ENCODE assay signal across 9 cellular contexts in the genomic region with DNA sequence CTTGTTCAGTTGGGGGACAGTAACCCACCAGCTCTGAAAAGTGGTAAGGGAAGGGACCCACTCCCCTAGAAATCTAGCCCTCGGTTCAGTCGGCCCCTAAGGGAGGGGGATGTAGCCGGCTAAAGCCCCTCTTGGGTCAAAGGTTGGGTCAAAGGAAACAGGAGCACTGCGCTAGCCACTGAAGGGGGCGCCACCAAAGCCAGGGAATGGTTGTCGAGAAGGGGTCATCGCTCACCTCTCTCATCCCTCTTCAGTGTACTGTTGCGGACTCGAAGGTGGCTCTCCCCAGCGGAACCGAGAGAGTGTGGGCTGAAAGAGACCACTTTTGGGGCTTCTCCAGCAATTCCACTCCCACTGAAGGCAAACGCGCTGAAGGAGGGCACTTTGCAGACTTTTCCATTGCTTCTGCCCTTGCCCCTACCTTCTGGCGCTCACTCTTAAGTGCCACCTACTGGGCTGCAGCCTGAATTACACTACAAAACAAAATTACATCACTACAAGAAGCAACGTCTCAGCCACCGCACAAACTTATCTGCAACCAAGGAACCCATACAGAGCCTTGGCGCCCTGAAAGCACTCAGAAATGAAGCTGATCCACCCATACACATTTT.
A peak's percentile ranks its signal among the peaks of the same experiment; 100 is the strongest.
DNase-seq lines count a peak whose midpoint lies in the region; ATAC-seq, FAIRE-seq and TF ChIP-seq lines count a peak whose summit lies in the region.
"Had no signal": no experiment of that assay in that cellular context is flagged by ENCODE, and none has a peak within 500 bp of the region (broad histone marks: within the 10 kb centered on the region; RNA-seq: fewer than 3 reads in every experiment).

No MANE protein-coding gene starts in this region.

- no peak overlapping the region for H2AFZ ChIP-seq in keratinocyte (ENCODE audit: control insufficient read depth, low read length)

- H3K79me2 ChIP-seq in keratinocyte (ENCODE audit: control insufficient read depth, insufficient read depth, low read length) = no peaks in the 10 kb centered on the region

- H3K9me3 ChIP-seq in RWPE2 (ENCODE audit: severe bottlenecking) = no peaks in the 10 kb centered on the region
- H3K9me3 ChIP-seq in keratinocyte (ENCODE audit: control insufficient read depth, low read depth, low read length) = no peaks in the 10 kb centered on the region
- no peaks in the 10 kb centered on the region for H3K9me3 ChIP-seq in sigmoid colon

- peaks cover 16% of the 10 kb centered on the region for H3K27me3 Mint-ChIP-seq in T-helper 2 cell treated with Interferon-gamma antibody and Interleukin-4, amounts not matched to agents 5 μg/mL and 100 μg/mL, for 36 hours (ENCODE audit: low read depth)

- no peak overlapping the region for H3K4me2 ChIP-seq in keratinocyte (ENCODE audit: control insufficient read depth, extremely low read depth, insufficient read depth, low read depth, low read length)

- FAIRE-seq in keratinocyte (lab: Jason Lieb, UNC) = no peak

- intact Hi-C loops in sigmoid colon (cut with DNase I) = no loop called here

- no peak overlapping the region for H3K4me3 Mint-ChIP-seq in T-helper 2 cell treated with Interferon-gamma antibody and Interleukin-4, amounts not matched to agents 5 μg/mL and 100 μg/mL, for 36 hours
- H3K4me3 Mint-ChIP-seq: activated naive CD8-positive, alpha-beta T cell had no signal

- DNase-seq in Daoy (ENCODE audit: low read depth) = peak; percentile 13
- peak; percentile 49 for DNase-seq in RWPE2 (ENCODE audit: low spot score)
- DNase-seq in keratinocyte (ENCODE audit: low read depth, low spot score) = no peak
- no peak for DNase-seq in activated gamma-delta T cell (lab: John Stamatoyannopoulos, UW)
- no peak for DNase-seq in T-helper 2 cell treated with Interferon-gamma antibody and Interleukin-4, amounts not matched to agents 5 μg/mL and 100 μg/mL, for 36 hours (ENCODE audit: low spot score)
- no peak for DNase-seq in sigmoid colon

- TF ChIP-seq EP300 in sigmoid colon (IDR thresholded peaks at IDR 0.05) = no peak

- H3K36me3 Mint-ChIP-seq in T-helper 2 cell treated with Interferon-gamma antibody and Interleukin-4, amounts not matched to agents 5 μg/mL and 100 μg/mL, for 36 hours (ENCODE audit: low read depth) = no peaks in the 10 kb centered on the region
- H3K36me3 Mint-ChIP-seq: activated naive CD8-positive, alpha-beta T cell had no signal

- no peaks in the 10 kb centered on the region for H3K9me3 Mint-ChIP-seq in T-helper 2 cell treated with Interferon-gamma antibody and Interleukin-4, amounts not matched to agents 5 μg/mL and 100 μg/mL, for 36 hours

- no peaks in the 10 kb centered on the region for H3K4me1 Mint-ChIP-seq in T-helper 2 cell treated with Interferon-gamma antibody and Interleukin-4, amounts not matched to agents 5 μg/mL and 100 μg/mL, for 36 hours (ENCODE audit: low read depth)

- H3K27ac ChIP-seq in RWPE2 (ENCODE audit: poor library complexity, severe bottlenecking) (no peak overlapping the region), keratinocyte (ENCODE audit: control insufficient read depth, insufficient read depth, low read length) (no peak overlapping the region), sigmoid colon (no peak overlapping the region)

- no peak for TF ChIP-seq POLR2A in sigmoid colon (IDR thresholded peaks at IDR 0.05)

- no peak overlapping the region for H3K9ac ChIP-seq in keratinocyte (ENCODE audit: control insufficient read depth, extremely low read depth, insufficient read depth, low read length)

- no peak overlapping the region for H3K4me3 ChIP-seq in RWPE2 (ENCODE audit: severe bottlenecking)
- H3K4me3 ChIP-seq in keratinocyte (ENCODE audit: control insufficient read depth in 2 of 3, extremely low read depth in 1 of 3, insufficient read depth in 2 of 3, low read depth in 1 of 3, low read length in 3 of 3) = no peak overlapping the region
- H3K4me3 ChIP-seq in sigmoid colon = no peak overlapping the region

- H3K9me1 ChIP-seq in keratinocyte (ENCODE audit: control insufficient read depth, extremely low read depth, insufficient read depth, low read length) = no peaks in the 10 kb centered on the region

- H3K36me3 ChIP-seq in RWPE2 (ENCODE audit: low read depth) (no peaks in the 10 kb centered on the region), keratinocyte (ENCODE audit: control insufficient read depth in 2 of 2, extremely low read depth in 1 of 2, insufficient read depth in 2 of 2, low read length in 2 of 2) (no peaks in the 10 kb centered on the region), sigmoid colon (no peaks in the 10 kb centered on the region)

- 92 to 95% methylated on average over 17 of the region's 17 CpGs for WGBS in sigmoid colon, 2 donors

- dilution Hi-C loops in keratinocyte (cut with MboI; ENCODE audit: extremely low pct_ligation_motif_present, low sequenced_read_pairs) = no loop called here

- peak; percentile 73 for ATAC-seq in GM21619 (IDR thresholded peaks at IDR 0.05; ENCODE audit: unreplicated experiment)
- ATAC-seq in RWPE2 (ENCODE audit: low read depth) = no peak
- ATAC-seq in HG02763 (IDR thresholded peaks at IDR 0.05; ENCODE audit: unreplicated experiment) = no peak

- no peaks in the 10 kb centered on the region for H4K20me1 ChIP-seq in keratinocyte (ENCODE audit: control insufficient read depth, extremely low read depth, insufficient read depth, low read length)

- TF ChIP-seq CTCF in RWPE2 (IDR thresholded peaks at IDR 0.05; ENCODE audit: poor library complexity, severe bottlenecking) (peak; percentile 49), keratinocyte (optimal IDR thresholded peaks at IDR 0.05 in 1 of 3, IDR thresholded peaks at IDR 0.05 in 1 of 3, conservative IDR thresholded peaks at IDR 0.05 in 1 of 3; ENCODE audit: extremely low read depth in 1 of 3, insufficient read depth in 2 of 3, low read length in 3 of 3) (peak; percentile 63 to 79 (median 64)), sigmoid colon (IDR thresholded peaks at IDR 0.05) (no peak)

- no peaks in the 10 kb centered on the region for H3K27me3 ChIP-seq in RWPE2 (ENCODE audit: insufficient read depth, poor library complexity, severe bottlenecking)
- no peaks in the 10 kb centered on the region for H3K27me3 ChIP-seq in keratinocyte (ENCODE audit: control insufficient read depth, extremely low read depth, insufficient read depth, low read length)
- H3K27me3 ChIP-seq in sigmoid colon = no peaks in the 10 kb centered on the region

- no peak overlapping the region for H3K27ac Mint-ChIP-seq in T-helper 2 cell treated with Interferon-gamma antibody and Interleukin-4, amounts not matched to agents 5 μg/mL and 100 μg/mL, for 36 hours
- H3K27ac Mint-ChIP-seq: activated naive CD8-positive, alpha-beta T cell had no signal

- no peaks in the 10 kb centered on the region for H3K4me1 ChIP-seq in RWPE2 (ENCODE audit: insufficient read depth, poor library complexity, severe bottlenecking)
- H3K4me1 ChIP-seq in keratinocyte (ENCODE audit: control insufficient read depth, extremely low read depth, insufficient read depth, low read length) = no peaks in the 10 kb centered on the region
- H3K4me1 ChIP-seq in sigmoid colon = peaks cover 0 to 8% (median 3%) of the 10 kb centered on the region in 4 donors

Comparison
In these comparisons a context has a peak if more than half of its experiments do, and no peak if none do; other contexts are left out.
1. DNase-seq: peak in Daoy (single experiment) and RWPE2 (single experiment); none in keratinocyte (single experiment), activated gamma-delta T cell (single experiment), T-helper 2 cell treated with Interferon-gamma antibody and Interleukin-4, amounts not matched to agents 5 μg/mL and 100 μg/mL, for 36 hours (single experiment) and sigmoid colon (single experiment).
2. CTCF ChIP-seq: peak in RWPE2 (single experiment) and keratinocyte (3 of 3); none in sigmoid colon (0 of 4).